2 cellular contexts compared by ENCODE assay signal in genomic region chr22:24483966-24484545, GRCh38.
TF ChIP-seq lines count a peak whose summit lies in the region.

No MANE protein-coding gene starts in this region.

TF ChIP-seq in liver, 16 proteins besides CTCF, POLR2A, EP300 and RAD21 (continued from another document):
- TF ChIP-seq, protein P1, sequence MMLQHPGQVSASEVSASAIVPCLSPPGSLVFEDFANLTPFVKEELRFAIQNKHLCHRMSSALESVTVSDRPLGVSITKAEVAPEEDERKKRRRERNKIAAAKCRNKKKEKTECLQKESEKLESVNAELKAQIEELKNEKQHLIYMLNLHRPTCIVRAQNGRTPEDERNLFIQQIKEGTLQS (IDR thresholded peaks at IDR 0.05), result no peak
- no peak for TF ChIP-seq FOXA1 (IDR thresholded peaks at IDR 0.05)

TF ChIP-seq in HepG2, 621 proteins besides CTCF, POLR2A, EP300 and RAD21:
- TF ChIP-seq ZNF280B (CRISPR knock-in tag; IDR thresholded peaks at IDR 0.05; ENCODE audit: borderline replicate concordance), result no peak
- TF ChIP-seq ZNF777 (CRISPR knock-in tag; IDR thresholded peaks at IDR 0.05), result no peak
